In genomic region chr3:24981309-24981708, GRCh38 we compare ENCODE assay signal across 24 cellular contexts.
"Had no signal": no experiment of that assay in that cellular context is flagged by ENCODE, and none has a peak within 500 bp of the region (broad histone marks: within the 10 kb centered on the region; RNA-seq: fewer than 3 reads in every experiment).

No MANE protein-coding gene starts in this region.

- H3K4me3 ChIP-seq: ovary, psoas muscle, skin epidermis, smooth muscle cell, spleen, suprapubic skin, testis, tibial artery, transverse colon, upper lobe of right lung, uterus had no signal

- H3K9me3 ChIP-seq: ovary, psoas muscle, suprapubic skin, testis, tibial artery, transverse colon, upper lobe of right lung, uterus had no signal

- DNase-seq: naive thymus-derived CD8-positive, alpha-beta T cell; nephron progenitor cell; occipital lobe; ovary; spleen; stimulated activated CD4-positive, alpha-beta T cell treated with anti-CD3 and anti-CD28 coated beads, Interleukin-12 subunit alpha, Interleukin-12 subunit beta, amount 100 ng/mL, for 4 hours; stimulated activated CD4-positive, alpha-beta T cell treated with anti-CD3 and anti-CD28 coated beads, Interleukin-1b, Interleukin-23, amount 100 ng/mL, for 48 hours; stimulated activated CD4-positive, alpha-beta T cell treated with anti-CD3 and anti-CD28 coated beads, Interleukin-4, amount 100 ng/mL, for 1 hour; stimulated activated CD4-positive, alpha-beta T cell treated with anti-CD3 and anti-CD28 coated beads, Interleukin-4, amount 100 ng/mL, for 4 hours; stimulated activated CD8-positive, alpha-beta memory T cell treated with anti-CD3 and anti-CD28 coated beads, Interleukin-4, amount 100 ng/mL, for 48 hours; stimulated activated naive CD4-positive, alpha-beta T cell; stimulated activated naive CD8-positive, alpha-beta T cell treated with anti-CD3 and anti-CD28 coated beads, Interleukin-15, amount 100 ng/mL, for 72 hours; stimulated activated naive CD8-positive, alpha-beta T cell treated with anti-CD3 and anti-CD28 coated beads, Interleukin-15, Interleukin-2, amounts not matched to agents 100 U/mL and 50 U/mL, for 24 hours; substantia nigra; testis; tibial artery; transverse colon; upper lobe of right lung; uterus had no signal

- H3K27me3 ChIP-seq: ovary, spleen, suprapubic skin, testis, tibial artery, transverse colon, upper lobe of right lung, uterus had no signal

- H3K27ac ChIP-seq: ovary, parathyroid adenoma, psoas muscle, skin epidermis, spleen, suprapubic skin, testis, tibial artery, transverse colon, upper lobe of right lung, uterus had no signal

- H3K36me3 ChIP-seq: ovary, spleen, suprapubic skin, tibial artery, transverse colon, upper lobe of right lung, uterus had no signal
